8 cellular contexts compared by ENCODE assay signal in the genomic region with DNA sequence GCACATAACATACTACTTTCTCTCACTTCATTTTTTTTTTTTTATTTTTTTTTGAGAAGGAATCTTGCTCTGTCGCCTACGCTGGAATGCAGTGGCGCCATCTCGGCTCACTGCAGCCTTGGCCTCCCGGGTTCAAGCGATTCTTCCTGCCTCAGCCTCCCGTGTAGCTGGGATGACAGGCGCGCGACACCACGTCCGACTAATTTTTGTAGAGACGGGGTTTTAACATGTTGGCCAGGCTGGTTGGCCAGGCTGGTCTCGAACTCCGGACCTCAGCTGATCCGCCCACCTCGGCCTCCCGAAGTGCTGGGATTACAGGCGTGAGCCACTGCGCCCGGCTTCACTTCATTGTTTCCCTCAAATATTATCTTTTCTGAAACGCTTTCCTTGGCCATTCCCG. TPM values are rescaled to one million over a fixed set of nuclear protein-coding genes. Genes with fewer than 3 reads are reported as not detected.
DNase-seq lines count a peak whose midpoint lies in the region; ATAC-seq and TF ChIP-seq lines count a peak whose summit lies in the region.

No MANE protein-coding gene starts in this region.

- H4K20me1 ChIP-seq in Loucy (ENCODE audit: insufficient read depth, low read length, poor library complexity, severe bottlenecking), result no peaks in the 10 kb centered on the region

- peaks cover 35% of the 10 kb centered on the region for H3K36me3 Mint-ChIP-seq in central memory CD8-positive, alpha-beta T cell (ENCODE audit: insufficient read depth)
- H3K36me3 Mint-ChIP-seq in natural killer cell, result no peaks in the 10 kb centered on the region

- peaks cover 23% of the 10 kb centered on the region for H3K36me3 ChIP-seq in Loucy (ENCODE audit: insufficient read depth, low read length)

- peaks cover 29% of the 10 kb centered on the region for H3K4me1 Mint-ChIP-seq in central memory CD8-positive, alpha-beta T cell
- peaks cover 25 to 26% of the 10 kb centered on the region in 2 donors for H3K4me1 Mint-ChIP-seq in natural killer cell

- peak overlapping the region; percentile 86 for H3K4me2 ChIP-seq in Loucy (ENCODE audit: low read depth, low read length, poor library complexity, severe bottlenecking)

- H3K4me1 ChIP-seq in Loucy (ENCODE audit: insufficient read depth, low read length, poor library complexity, severe bottlenecking), result no peaks in the 10 kb centered on the region

- peak overlapping the region; percentile 8; the same call in 1 of the 2 replicates for H2AFZ ChIP-seq in Loucy (ENCODE audit: low read length)

- H3K27me3 Mint-ChIP-seq in central memory CD8-positive, alpha-beta T cell, result no peaks in the 10 kb centered on the region
- no peaks in the 10 kb centered on the region for H3K27me3 Mint-ChIP-seq in natural killer cell (ENCODE audit: low read depth in 2 of 2)

- intact Hi-C loops in natural killer cell (cut with micrococcal nuclease), result loop anchor here (1.0 kb wide), 2 partner anchors 23 to 58 kb away; partner anchors contain the start of genes COPA, DCAF8 and NCSTN

- H3F3A ChIP-seq in Loucy (ENCODE audit: low read depth), result no peaks in the 10 kb centered on the region

- no peaks in the 10 kb centered on the region for H3K27me3 ChIP-seq in Loucy (ENCODE audit: insufficient read depth, low read length, poor library complexity, severe bottlenecking)

- H3K9me2 ChIP-seq in Loucy (replicated peaks; ENCODE audit: low read depth, low read length), result no peaks in the 10 kb centered on the region

- no peak for TF ChIP-seq CTCF in AG10803 (conservative IDR thresholded peaks at IDR 0.05; ENCODE audit: low read length)
- no peak for TF ChIP-seq CTCF in Loucy (conservative IDR thresholded peaks at IDR 0.05; ENCODE audit: low read length)
- no peak for TF ChIP-seq CTCF in natural killer cell (IDR thresholded peaks at IDR 0.05)

- peak overlapping the region; percentile 96 for H3K4me3 Mint-ChIP-seq in central memory CD8-positive, alpha-beta T cell
- peak overlapping the region; percentile 98 for H3K4me3 Mint-ChIP-seq in natural killer cell

- H3K4me3 ChIP-seq in AG10803 (ENCODE audit: low read length) (peak overlapping the region; percentile 31; the same call in 1 of the 2 replicates), Loucy (ENCODE audit: low read length, poor library complexity, severe bottlenecking) (peak overlapping the region; percentile 84)

- H3K9ac ChIP-seq in Loucy (ENCODE audit: low read depth, low read length, poor library complexity, severe bottlenecking), result no peak overlapping the region

- H3K9me3 ChIP-seq in Loucy (ENCODE audit: insufficient read depth, low read depth, low read length), result no peaks in the 10 kb centered on the region

- DNase-seq in AG10803 (ENCODE audit: low read depth) (no peak), natural killer cell (no peak), NOMO-1 treated with dmso at 0.1 percent for 144 hours (lab: John Stamatoyannopoulos, UW; ENCODE audit: unreplicated experiment) (no peak)
- no peak for DNase-seq in central memory CD8-positive, alpha-beta T cell (ENCODE audit: low spot score in 2 of 2)

- ATAC-seq in central memory CD8-positive, alpha-beta T cell (replicated peaks; ENCODE audit: extremely low read depth, poor library complexity, severe bottlenecking), result no peak
- ATAC-seq in natural killer cell, result no peak
- no peak for ATAC-seq in HG02870 (IDR thresholded peaks at IDR 0.05; ENCODE audit: unreplicated experiment)
- ATAC-seq in GM21576 (IDR thresholded peaks at IDR 0.05; ENCODE audit: unreplicated experiment), result no peak
- ATAC-seq in HG02798 (IDR thresholded peaks at IDR 0.05; ENCODE audit: poor library complexity, unreplicated experiment), result no peak

- peak overlapping the region; percentile 93 for H3K27ac Mint-ChIP-seq in central memory CD8-positive, alpha-beta T cell (ENCODE audit: low read depth)
- peak overlapping the region; percentile 87 to 97 for H3K27ac Mint-ChIP-seq in natural killer cell

- H3K79me2 ChIP-seq in Loucy (ENCODE audit: insufficient read depth, low read length), result peaks cover 17% of the 10 kb centered on the region; the same call in 1 of the 2 replicates

- H3K9me3 Mint-ChIP-seq in central memory CD8-positive, alpha-beta T cell, result no peaks in the 10 kb centered on the region
- no peaks in the 10 kb centered on the region for H3K9me3 Mint-ChIP-seq in natural killer cell

RNA-seq across cellular contexts. Expression of gene PEX19, which starts 0.6 kb away (rescaled TPM):
- total RNA-seq in natural killer cell, result 10 to 100 TPM; 41.5 to 48.8 (median 47.8) TPM

RNA-seq across cellular contexts. Expression of gene DCAF8, which starts 23.2 kb away (rescaled TPM):
- 100 to 1,000 TPM; 189 to 201 (median 189) TPM for total RNA-seq in natural killer cell

RNA-seq across cellular contexts. Expression of gene COPA, which starts 57.5 kb away (rescaled TPM):
- 100 to 1,000 TPM; 140 to 167 (median 148) TPM for total RNA-seq in natural killer cell

RNA-seq across cellular contexts. Expression of gene NCSTN, which starts 57.7 kb away (rescaled TPM):
- total RNA-seq in natural killer cell, result 100 to 1,000 TPM; 104 to 140 (median 110) TPM
